Comparison of ENCODE assay signal across 15 cellular contexts in genomic region chr15:93286456-93286855, GRCh38.
DNase-seq lines count a peak whose midpoint lies in the region; FAIRE-seq and TF ChIP-seq lines count a peak whose summit lies in the region.
"Had no signal": no experiment of that assay in that cellular context is flagged by ENCODE, and none has a peak within 500 bp of the region (broad histone marks: within the 10 kb centered on the region; RNA-seq: fewer than 3 reads in every experiment).

No MANE protein-coding gene starts in this region.

- no peak overlapping the region for H3K4me3 ChIP-seq in H7 (ENCODE audit: insufficient read depth, low read depth, low read length)
- no peak overlapping the region for H3K4me3 ChIP-seq in endodermal cell (ENCODE audit: low read length)
- H3K4me3 ChIP-seq in neuronal stem cell (ENCODE audit: low read length in 2 of 2) = no peak overlapping the region
- H3K4me3 ChIP-seq: GM23248 had no signal

- no peaks in the 10 kb centered on the region for H3K36me3 ChIP-seq in H7 (replicated peaks; ENCODE audit: control insufficient read depth, insufficient read depth, low read length)
- H3K36me3 ChIP-seq in endodermal cell (ENCODE audit: control insufficient read depth, insufficient read depth, low read length) = no peaks in the 10 kb centered on the region
- H3K36me3 ChIP-seq in neuronal stem cell (replicated peaks in 1 of 2; ENCODE audit: control insufficient read depth in 2 of 2, insufficient read depth in 2 of 2, low read length in 2 of 2) = no peaks in the 10 kb centered on the region

- no peak overlapping the region for H2BK12ac ChIP-seq in neuronal stem cell (ENCODE audit: low read length)

- H3K18ac ChIP-seq in neuronal stem cell (ENCODE audit: low read length) = no peak overlapping the region

- no peaks in the 10 kb centered on the region for H3K79me1 ChIP-seq in neuronal stem cell (ENCODE audit: low read depth, low read length)

- peak overlapping the region; percentile 90 for H3K27ac Mint-ChIP-seq in endodermal cell
- H3K27ac Mint-ChIP-seq: CD14-positive monocyte; CD8-positive, alpha-beta T cell; H9; IgD-negative memory B cell had no signal

- H2BK15ac ChIP-seq in neuronal stem cell (ENCODE audit: low read length) = no peak overlapping the region

- H4K91ac ChIP-seq in neuronal stem cell (ENCODE audit: low read depth, low read length, poor library complexity) = no peak overlapping the region

- H3K27ac ChIP-seq in endodermal cell (ENCODE audit: low read depth, low read length) (no peak overlapping the region), neuronal stem cell (replicated peaks; ENCODE audit: low read length) (peak overlapping the region; percentile 68)
- H3K27ac ChIP-seq: GM23248 had no signal

- 72 to 93% methylated on average over 2 of the region's 2 CpGs for WGBS in endodermal cell (ENCODE audit: insufficient coverage in 1 of 2, insufficient read length in 1 of 2), 2 experiments
- no CpG with 5 or more reads among the region's 2 CpGs for WGBS in neuronal stem cell (ENCODE audit: extremely low coverage in 2 of 2, insufficient read length in 2 of 2, insufficient replicate concordance in 1 of 2), 2 donors

- no peak overlapping the region for H2BK5ac ChIP-seq in neuronal stem cell (ENCODE audit: low read length)

- H3K14ac ChIP-seq in neuronal stem cell (ENCODE audit: low read length) = no peak overlapping the region

- H3K4ac ChIP-seq in neuronal stem cell (ENCODE audit: low read length) = no peak overlapping the region

- no peak overlapping the region for H3K4me3 Mint-ChIP-seq in endodermal cell
- H3K4me3 Mint-ChIP-seq: CD14-positive monocyte; CD8-positive, alpha-beta T cell; H9; IgD-negative memory B cell had no signal

- H3K36me3 Mint-ChIP-seq in endodermal cell (ENCODE audit: low read depth) = no peaks in the 10 kb centered on the region
- H3K36me3 Mint-ChIP-seq: CD14-positive monocyte; CD8-positive, alpha-beta T cell; IgD-negative memory B cell had no signal

- H3K4me2 ChIP-seq in neuronal stem cell (ENCODE audit: insufficient read depth, low read length, poor library complexity, severe bottlenecking) = no peak overlapping the region

- no peak overlapping the region for H4K8ac ChIP-seq in neuronal stem cell (ENCODE audit: low read depth, low read length)

- no peaks in the 10 kb centered on the region for H3K9me3 Mint-ChIP-seq in endodermal cell
- H3K9me3 Mint-ChIP-seq: CD8-positive, alpha-beta T cell; H9 had no signal

- no peak for TF ChIP-seq CTCF in endodermal cell (conservative IDR thresholded peaks at IDR 0.05)

- peaks cover 28% of the 10 kb centered on the region for H3K4me1 Mint-ChIP-seq in endodermal cell
- H3K4me1 Mint-ChIP-seq: IgD-negative memory B cell had no signal

- H3K27me3 Mint-ChIP-seq in endodermal cell (ENCODE audit: insufficient read depth) = no peaks in the 10 kb centered on the region

- peak; percentile 42 for DNase-seq in H7
- peak; percentile 22 to 36 for DNase-seq in NCI-H526 (lab: John Stamatoyannopoulos, UW)
- peak; percentile 70 for DNase-seq in endodermal cell
- DNase-seq in neuronal stem cell (ENCODE audit: low spot score) = no peak
- DNase-seq in cerebellar nuclear complex (lab: John Stamatoyannopoulos, UW) = no peak
- no peak for DNase-seq in GM19239 (ENCODE audit: insufficient read length, low spot score)
- DNase-seq in NCI-H1436 treated with DMSO at 0.1 percent for 48 hours (lab: John Stamatoyannopoulos, UW) = no peak
- DNase-seq: CD8-positive, alpha-beta T cell; COR-L47; DMS53; GF-D8; GM23248; H9 had no signal

- H3K9ac ChIP-seq in endodermal cell (ENCODE audit: extremely low read depth, low read length, poor library complexity, severe bottlenecking) = no peak overlapping the region
- H3K9ac ChIP-seq in neuronal stem cell (ENCODE audit: low read depth, low read length, poor library complexity) = no peak overlapping the region
- H3K9ac ChIP-seq: GM23248 had no signal

- H3K4me1 ChIP-seq in endodermal cell (ENCODE audit: control insufficient read depth, insufficient read depth, low read length) (peaks cover 12% of the 10 kb centered on the region), neuronal stem cell (ENCODE audit: control insufficient read depth in 2 of 2, insufficient read depth in 1 of 2, low read depth in 1 of 2, low read length in 2 of 2) (peaks cover 11 to 23% of the 10 kb centered on the region in 2 donors)

- no peak overlapping the region for H2BK120ac ChIP-seq in neuronal stem cell (ENCODE audit: low read depth, low read length)

- no peak overlapping the region for H3K23ac ChIP-seq in neuronal stem cell (ENCODE audit: low read depth, low read length, poor library complexity)

- no peak for FAIRE-seq in GM19239 (lab: Jason Lieb, UNC)

- no peak overlapping the region for H2AFZ ChIP-seq in neuronal stem cell (ENCODE audit: low read length)
- H2AFZ ChIP-seq: GM23248 had no signal

- no peaks in the 10 kb centered on the region for H3K9me3 ChIP-seq in endodermal cell (ENCODE audit: control insufficient read depth, low read length)
- no peaks in the 10 kb centered on the region for H3K9me3 ChIP-seq in neuronal stem cell (replicated peaks in 1 of 2; ENCODE audit: control insufficient read depth in 2 of 2, insufficient read depth in 1 of 2, low read depth in 1 of 2, low read length in 2 of 2)

- H2AK5ac ChIP-seq in neuronal stem cell (ENCODE audit: low read depth, low read length) = no peak overlapping the region

- H3K27me3 ChIP-seq in H7 (ENCODE audit: control insufficient read depth, insufficient read depth, low read length) (no peaks in the 10 kb centered on the region; the same call in 1 of the 2 replicates), endodermal cell (ENCODE audit: control insufficient read depth, insufficient read depth, low read length, poor library complexity, severe bottlenecking) (no peaks in the 10 kb centered on the region), neuronal stem cell (ENCODE audit: control insufficient read depth in 3 of 3, insufficient read depth in 3 of 3, low read depth in 1 of 3, low read length in 3 of 3) (no peaks in the 10 kb centered on the region)

Comparison
In these comparisons a context has a peak if more than half of its experiments do, and no peak if none do; other contexts are left out.
1. DNase-seq: peak in H7 (single experiment), NCI-H526 (2 of 2) and endodermal cell (single experiment); none in neuronal stem cell (single experiment), cerebellar nuclear complex (0 of 2), GM19239 (single experiment) and NCI-H1436 treated with DMSO at 0.1 percent for 48 hours (single experiment).